1 cellular context compared by ENCODE assay signal in the genomic region with DNA sequence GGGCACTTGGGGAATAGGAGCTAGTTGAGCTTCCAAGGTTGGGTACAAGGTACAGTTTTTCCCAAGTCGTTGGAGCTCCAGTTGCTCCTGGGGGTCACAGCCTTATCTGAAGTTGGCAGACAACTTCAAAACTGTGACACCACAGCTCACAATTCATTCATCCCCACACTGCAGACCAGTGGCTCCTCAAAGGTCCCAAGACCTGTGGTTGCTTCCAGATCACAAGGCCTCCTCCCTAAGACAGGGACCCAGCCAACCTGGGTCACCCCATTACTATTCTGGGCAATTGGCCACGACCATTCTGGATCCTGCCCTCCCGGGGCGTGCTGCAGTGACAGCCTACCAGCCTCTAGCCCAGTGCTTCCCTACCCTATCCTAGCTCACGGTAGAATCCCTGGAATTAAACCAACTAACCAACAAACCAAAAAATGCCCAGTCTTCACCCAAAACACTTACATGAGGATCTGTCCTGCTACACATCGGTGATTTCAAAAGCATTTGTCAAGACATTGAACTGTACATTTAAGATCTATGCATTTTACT.
A peak's percentile ranks its signal among the peaks of the same experiment; 100 is the strongest.
TF ChIP-seq lines count a peak whose summit lies in the region.

No MANE protein-coding gene starts in this region.

TF ChIP-seq in K562, 482 proteins besides CTCF, POLR2A, EP300 and RAD21 (continues in another document):
- TF ChIP-seq, protein P1, sequence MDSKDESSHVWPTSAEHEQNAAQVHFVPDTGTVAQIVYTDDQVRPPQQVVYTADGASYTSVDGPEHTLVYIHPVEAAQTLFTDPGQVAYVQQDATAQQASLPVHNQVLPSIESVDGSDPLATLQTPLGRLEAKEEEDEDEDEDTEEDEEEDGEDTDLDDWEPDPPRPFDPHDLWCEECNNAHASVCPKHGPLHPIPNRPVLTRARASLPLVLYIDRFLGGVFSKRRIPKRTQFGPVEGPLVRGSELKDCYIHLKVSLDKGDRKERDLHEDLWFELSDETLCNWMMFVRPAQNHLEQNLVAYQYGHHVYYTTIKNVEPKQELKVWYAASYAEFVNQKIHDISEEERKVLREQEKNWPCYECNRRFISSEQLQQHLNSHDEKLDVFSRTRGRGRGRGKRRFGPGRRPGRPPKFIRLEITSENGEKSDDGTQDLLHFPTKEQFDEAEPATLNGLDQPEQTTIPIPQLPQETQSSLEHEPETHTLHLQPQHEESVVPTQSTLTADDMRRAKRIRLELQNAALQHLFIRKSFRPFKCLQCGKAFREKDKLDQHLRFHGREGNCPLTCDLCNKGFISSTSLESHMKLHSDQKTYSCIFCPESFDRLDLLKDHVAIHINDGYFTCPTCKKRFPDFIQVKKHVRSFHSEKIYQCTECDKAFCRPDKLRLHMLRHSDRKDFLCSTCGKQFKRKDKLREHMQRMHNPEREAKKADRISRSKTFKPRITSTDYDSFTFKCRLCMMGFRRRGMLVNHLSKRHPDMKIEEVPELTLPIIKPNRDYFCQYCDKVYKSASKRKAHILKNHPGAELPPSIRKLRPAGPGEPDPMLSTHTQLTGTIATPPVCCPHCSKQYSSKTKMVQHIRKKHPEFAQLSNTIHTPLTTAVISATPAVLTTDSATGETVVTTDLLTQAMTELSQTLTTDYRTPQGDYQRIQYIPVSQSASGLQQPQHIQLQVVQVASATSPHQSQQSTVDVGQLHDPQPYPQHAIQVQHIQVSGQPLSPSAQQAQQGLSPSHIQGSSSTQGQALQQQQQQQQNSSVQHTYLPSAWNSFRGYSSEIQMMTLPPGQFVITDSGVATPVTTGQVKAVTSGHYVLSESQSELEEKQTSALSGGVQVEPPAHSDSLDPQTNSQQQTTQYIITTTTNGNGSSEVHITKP (IDR thresholded peaks at IDR 0.05; ENCODE audit: partially characterized antibody): peak; percentile 61
- no peak for TF ChIP-seq ZNF41 (CRISPR knock-in tag; conservative IDR thresholded peaks at IDR 0.05)
- peak; percentile 14 for TF ChIP-seq TAF1 (IDR thresholded peaks at IDR 0.05; ENCODE audit: control insufficient read depth, extremely low read depth, insufficient read depth, low read length, severe bottlenecking)
- TF ChIP-seq, protein P2, sequence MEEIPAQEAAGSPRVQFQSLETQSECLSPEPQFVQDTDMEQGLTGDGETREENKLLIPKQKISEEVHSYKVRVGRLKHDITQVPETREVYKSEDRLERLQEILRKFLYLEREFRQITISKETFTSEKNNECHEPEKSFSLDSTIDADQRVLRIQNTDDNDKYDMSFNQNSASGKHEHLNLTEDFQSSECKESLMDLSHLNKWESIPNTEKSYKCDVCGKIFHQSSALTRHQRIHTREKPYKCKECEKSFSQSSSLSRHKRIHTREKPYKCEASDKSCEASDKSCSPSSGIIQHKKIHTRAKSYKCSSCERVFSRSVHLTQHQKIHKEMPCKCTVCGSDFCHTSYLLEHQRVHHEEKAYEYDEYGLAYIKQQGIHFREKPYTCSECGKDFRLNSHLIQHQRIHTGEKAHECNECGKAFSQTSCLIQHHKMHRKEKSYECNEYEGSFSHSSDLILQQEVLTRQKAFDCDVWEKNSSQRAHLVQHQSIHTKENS (CRISPR knock-in tag; IDR thresholded peaks at IDR 0.05): no peak
- peak; percentile 27; the same call in 1 of the 2 replicates for TF ChIP-seq CBX1 (IDR thresholded peaks at IDR 0.05; ENCODE audit: low read depth)
- peak in 1 of 2 experiments; percentile 50; a peak in 1 of 4 replicates for TF ChIP-seq ZMIZ1 (IDR thresholded peaks at IDR 0.05; ENCODE audit: low read depth in 2 of 2, low read length in 2 of 2)
- TF ChIP-seq PML (IDR thresholded peaks at IDR 0.05; ENCODE audit: low read length): peak; percentile 84
- TF ChIP-seq ATF3 (IDR thresholded peaks at IDR 0.05): no peak
- 0 out of 2 replicates have a peak, but pooled peaks have one; percentile 38 for TF ChIP-seq ATF3 (CRISPR knock-in tag; conservative IDR thresholded peaks at IDR 0.05)
- no peak for TF ChIP-seq ZC3H8 (IDR thresholded peaks at IDR 0.05)
- 0 out of 2 replicates have a peak, but pooled peaks have one; percentile 47 for TF ChIP-seq GTF2A2 (tag; IDR thresholded peaks at IDR 0.05)
- TF ChIP-seq E2F1 (CRISPR knock-in tag; IDR thresholded peaks at IDR 0.05): no peak
- no peak for TF ChIP-seq SP1 (CRISPR knock-in tag; IDR thresholded peaks at IDR 0.05)
- TF ChIP-seq TCF3 (CRISPR knock-in tag; IDR thresholded peaks at IDR 0.05): peak; percentile 35; the same call in 1 of the 2 replicates
- 0 out of 2 replicates have a peak, but pooled peaks have one; percentile 8 for TF ChIP-seq TAL1 (IDR thresholded peaks at IDR 0.05)
- TF ChIP-seq CBFA2T3 (IDR thresholded peaks at IDR 0.05): peak; percentile 43
- TF ChIP-seq AFF4 (CRISPR knock-in tag; IDR thresholded peaks at IDR 0.05): peak; percentile 60; the same call in 1 of the 2 replicates
- TF ChIP-seq CAMTA2 (CRISPR knock-in tag; conservative IDR thresholded peaks at IDR 0.05): no peak
- no peak for TF ChIP-seq ZFP36 (IDR thresholded peaks at IDR 0.05; ENCODE audit: low read depth, low read length, partially characterized antibody)
- TF ChIP-seq SUPT5H (IDR thresholded peaks at IDR 0.05): peak; percentile 65; the same call in 1 of the 2 replicates
- no peak for TF ChIP-seq CREB3L1 (IDR thresholded peaks at IDR 0.05; ENCODE audit: borderline replicate concordance, low read depth)
- TF ChIP-seq, protein P3, sequence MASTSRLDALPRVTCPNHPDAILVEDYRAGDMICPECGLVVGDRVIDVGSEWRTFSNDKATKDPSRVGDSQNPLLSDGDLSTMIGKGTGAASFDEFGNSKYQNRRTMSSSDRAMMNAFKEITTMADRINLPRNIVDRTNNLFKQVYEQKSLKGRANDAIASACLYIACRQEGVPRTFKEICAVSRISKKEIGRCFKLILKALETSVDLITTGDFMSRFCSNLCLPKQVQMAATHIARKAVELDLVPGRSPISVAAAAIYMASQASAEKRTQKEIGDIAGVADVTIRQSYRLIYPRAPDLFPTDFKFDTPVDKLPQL (IDR thresholded peaks at IDR 0.05; ENCODE audit: extremely low read depth, insufficient read length): peak; percentile 63
- TF ChIP-seq HNRNPL (IDR thresholded peaks at IDR 0.05; ENCODE audit: low read depth, low read length): no peak
- peak; percentile 67 for TF ChIP-seq TBP (optimal IDR thresholded peaks at IDR 0.05; ENCODE audit: low read depth, low read length)
- TF ChIP-seq MAFG (tag; conservative IDR thresholded peaks at IDR 0.05): no peak
- TF ChIP-seq VEZF1 (CRISPR knock-in tag; IDR thresholded peaks at IDR 0.05): peak; percentile 19
- no peak for TF ChIP-seq U2AF1 (optimal IDR thresholded peaks at IDR 0.05; ENCODE audit: low read depth, low read length)
- TF ChIP-seq DPF2 (IDR thresholded peaks at IDR 0.05): peak; percentile 13; the same call in 1 of the 2 replicates
- TF ChIP-seq, protein P4, sequence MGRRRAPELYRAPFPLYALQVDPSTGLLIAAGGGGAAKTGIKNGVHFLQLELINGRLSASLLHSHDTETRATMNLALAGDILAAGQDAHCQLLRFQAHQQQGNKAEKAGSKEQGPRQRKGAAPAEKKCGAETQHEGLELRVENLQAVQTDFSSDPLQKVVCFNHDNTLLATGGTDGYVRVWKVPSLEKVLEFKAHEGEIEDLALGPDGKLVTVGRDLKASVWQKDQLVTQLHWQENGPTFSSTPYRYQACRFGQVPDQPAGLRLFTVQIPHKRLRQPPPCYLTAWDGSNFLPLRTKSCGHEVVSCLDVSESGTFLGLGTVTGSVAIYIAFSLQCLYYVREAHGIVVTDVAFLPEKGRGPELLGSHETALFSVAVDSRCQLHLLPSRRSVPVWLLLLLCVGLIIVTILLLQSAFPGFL (CRISPR knock-in tag; IDR thresholded peaks at IDR 0.05): no peak
- TF ChIP-seq DIDO1 (tag; IDR thresholded peaks at IDR 0.05; ENCODE audit: low read depth): no peak
- peak; percentile 68 for TF ChIP-seq POLR2AphosphoS5 (IDR thresholded peaks at IDR 0.05; ENCODE audit: control insufficient read depth, insufficient read depth, low read depth, low read length)
- 0 out of 2 replicates have a peak, but pooled peaks have one; percentile 14 for TF ChIP-seq ZNF444 (CRISPR knock-in tag; IDR thresholded peaks at IDR 0.05)
